Comparison of ENCODE assay signal across 19 cellular contexts in genomic region chr2:55399815-55400214, GRCh38.
"Had no signal": no experiment of that assay in that cellular context is flagged by ENCODE, and none has a peak within 500 bp of the region (broad histone marks: within the 10 kb centered on the region; RNA-seq: fewer than 3 reads in every experiment).

No MANE protein-coding gene starts in this region.

- DNase-seq: esophagus squamous epithelium; foreskin fibroblast; left colon; left ventricle myocardium superior; mesenchymal stem cell; naive B cell; sigmoid colon; stimulated activated CD4-positive, alpha-beta T cell treated with anti-CD3 and anti-CD28 coated beads, Interleukin-2, amount 100 ng/mL, for 24 hours; stimulated activated naive CD4-positive, alpha-beta T cell; stomach; substantia nigra; trophoblast cell had no signal

- H3K27ac ChIP-seq: esophagus squamous epithelium, hepatocyte, right atrium auricular region, sigmoid colon, skin epidermis, stomach had no signal

- H3K27me3 ChIP-seq: esophagus squamous epithelium, hepatocyte, right atrium auricular region, sigmoid colon, stomach had no signal

- H3K4me1 ChIP-seq: esophagus squamous epithelium, right atrium auricular region, sigmoid colon, stomach had no signal

- H3K9me3 Mint-ChIP-seq: dendritic cell treated with granulocyte-macrophage colony-stimulating factor and Interleukin-4, amounts not matched to agents 40 ng/mL and 50 ng/mL, for 4 days had no signal

- ATAC-seq: left colon, left ventricle myocardium superior had no signal

- H3K36me3 ChIP-seq: right atrium auricular region, sigmoid colon had no signal

- FAIRE-seq: colon had no signal

- H3K4me2 ChIP-seq: hepatocyte had no signal

- H2AFZ ChIP-seq: hepatocyte had no signal

- H3K27me3 Mint-ChIP-seq: dendritic cell treated with granulocyte-macrophage colony-stimulating factor and Interleukin-4, amounts not matched to agents 40 ng/mL and 50 ng/mL, for 4 days; naive B cell had no signal

- H3K4me3 Mint-ChIP-seq: dendritic cell treated with granulocyte-macrophage colony-stimulating factor and Interleukin-4, amounts not matched to agents 40 ng/mL and 50 ng/mL, for 4 days; naive B cell; nephron had no signal

- H3K27ac Mint-ChIP-seq: dendritic cell treated with granulocyte-macrophage colony-stimulating factor and Interleukin-4, amounts not matched to agents 40 ng/mL and 50 ng/mL, for 4 days; nephron had no signal

- H3K4me1 Mint-ChIP-seq: nephron had no signal

- H3K79me2 ChIP-seq: hepatocyte had no signal

- H3K4me3 ChIP-seq: esophagus squamous epithelium, hepatocyte, lung, right atrium auricular region, sigmoid colon, skin epidermis, stomach had no signal

- H3K9me3 ChIP-seq: esophagus squamous epithelium, right atrium auricular region, sigmoid colon, stomach had no signal
